Comparison of ENCODE assay signal across 10 cellular contexts in genomic region chr16:14562691-14563491, GRCh38.
DNase-seq lines count a peak whose midpoint lies in the region; FAIRE-seq and TF ChIP-seq lines count a peak whose summit lies in the region.
"Had no signal": no experiment of that assay in that cellular context is flagged by ENCODE, and none has a peak within 500 bp of the region (broad histone marks: within the 10 kb centered on the region; RNA-seq: fewer than 3 reads in every experiment).

No MANE protein-coding gene starts in this region.

- in situ Hi-C loops in G401 (cut with HindIII; ENCODE audit: low sequenced_read_pairs), result no loop called here

- H3K9me3 ChIP-seq in vagina, result no peaks in the 10 kb centered on the region

- no peak overlapping the region for H4K8ac ChIP-seq in mesendoderm (ENCODE audit: low read depth, low read length)

- no peak overlapping the region for H3K23ac ChIP-seq in mesendoderm (ENCODE audit: low read length)

- intact Hi-C loops in vagina (cut with DNase I), result no loop called here

- H3K56ac ChIP-seq in mesendoderm (ENCODE audit: low read length), result no peak overlapping the region

- H2BK120ac ChIP-seq in mesendoderm (ENCODE audit: low read depth, low read length), result no peak overlapping the region

- no peak overlapping the region for H2AK5ac ChIP-seq in mesendoderm (ENCODE audit: low read length)

- no peak overlapping the region for H3K4me3 ChIP-seq in bronchial epithelial cell (ENCODE audit: low read depth, low read length)
- H3K4me3 ChIP-seq in mesendoderm (ENCODE audit: low read length), result no peak overlapping the region
- no peak overlapping the region for H3K4me3 ChIP-seq in vagina

- H3K36me3 ChIP-seq in bronchial epithelial cell (ENCODE audit: control insufficient read depth, insufficient read depth, low read length), result no peaks in the 10 kb centered on the region
- no peaks in the 10 kb centered on the region for H3K36me3 ChIP-seq in mesendoderm (ENCODE audit: control insufficient read depth, insufficient read depth, low read length)
- H3K36me3 ChIP-seq in vagina, result no peaks in the 10 kb centered on the region

- H2BK15ac ChIP-seq in mesendoderm (replicated peaks; ENCODE audit: low read depth), result no peak overlapping the region

- H2BK5ac ChIP-seq in mesendoderm (ENCODE audit: low read length), result no peak overlapping the region

- H3K4me2 ChIP-seq in mesendoderm (ENCODE audit: low read length), result no peak overlapping the region

- peak; percentile 34 for DNase-seq in D341Med (ENCODE audit: low spot score)
- DNase-seq in NCI-H146 treated with DMSO at 0.1 percent for 48 hours (lab: John Stamatoyannopoulos, UW; ENCODE audit: unreplicated experiment), result peak; percentile 71
- peak; percentile 96 for DNase-seq in bronchial epithelial cell (ENCODE audit: low read depth)
- peak; percentile 11 for DNase-seq in mesendoderm
- no peak for DNase-seq in midbrain (lab: John Stamatoyannopoulos, UW)
- no peak for DNase-seq in G401 (ENCODE audit: low spot score)
- DNase-seq in stimulated activated CD4-positive, alpha-beta T cell treated with anti-CD3 and anti-CD28 coated beads, Interleukin-2, amount 100 ng/mL, for 48 hours, result no peak
- no peak for DNase-seq in vagina (ENCODE audit: extremely low spot score in 2 of 2)
- DNase-seq: activated CD8-positive, alpha-beta T cell treated with anti-CD3 and anti-CD28 coated beads for 36 hours; NCI-H1105 treated with DMSO at 0.1 percent for 48 hours had no signal

- TF ChIP-seq POLR2A in vagina (IDR thresholded peaks at IDR 0.05), result no peak

- no peak overlapping the region for H3K18ac ChIP-seq in mesendoderm (ENCODE audit: low read length)

- no peak overlapping the region for H4K5ac ChIP-seq in mesendoderm (ENCODE audit: low read length)

- H3K9ac ChIP-seq in mesendoderm (ENCODE audit: low read length), result no peak overlapping the region

- peaks cover 4% of the 10 kb centered on the region for H3K79me1 ChIP-seq in mesendoderm (ENCODE audit: low read length)

- TF ChIP-seq CTCF in bronchial epithelial cell (IDR thresholded peaks at IDR 0.05; ENCODE audit: insufficient read depth, low read length, severe bottlenecking) (peak; percentile 45), vagina (IDR thresholded peaks at IDR 0.05) (no peak)

- H3K27ac ChIP-seq in mesendoderm (ENCODE audit: low read depth, low read length) (no peak overlapping the region), vagina (no peak overlapping the region)

- H3K79me2 ChIP-seq in mesendoderm (ENCODE audit: control insufficient read depth, insufficient read depth, low read length), result no peaks in the 10 kb centered on the region

- no CpG with 5 or more reads among the region's 8 CpGs for WGBS in mesendoderm (ENCODE audit: extremely low coverage, insufficient coverage, low lambda C conversion rate)

- FAIRE-seq in bronchial epithelial cell (lab: Jason Lieb, UNC), result peak; percentile 76

- H3K4me1 ChIP-seq in mesendoderm (ENCODE audit: control insufficient read depth, low read depth, low read length), result no peaks in the 10 kb centered on the region
- peaks cover 21% of the 10 kb centered on the region for H3K4me1 ChIP-seq in vagina

- H3K4ac ChIP-seq in mesendoderm (ENCODE audit: low read depth, low read length), result no peak overlapping the region

- no peaks in the 10 kb centered on the region for H3K27me3 ChIP-seq in bronchial epithelial cell (ENCODE audit: control insufficient read depth, insufficient read depth, low read length)
- no peaks in the 10 kb centered on the region for H3K27me3 ChIP-seq in mesendoderm (ENCODE audit: insufficient read depth, low read length, poor library complexity)
- H3K27me3 ChIP-seq in vagina, result no peaks in the 10 kb centered on the region

Comparison
In these comparisons a context has a peak if more than half of its experiments do, and no peak if none do; other contexts are left out.
1. DNase-seq: peak in D341Med (single experiment), NCI-H146 treated with DMSO at 0.1 percent for 48 hours (single experiment), bronchial epithelial cell (single experiment) and mesendoderm (single experiment); none in midbrain (single experiment), G401 (single experiment), stimulated activated CD4-positive, alpha-beta T cell treated with anti-CD3 and anti-CD28 coated beads, Interleukin-2, amount 100 ng/mL, for 48 hours (0 of 2) and vagina (0 of 2).